Comparison of ENCODE assay signal across 28 cellular contexts in genomic region chr15:70450142-70450443, GRCh38.
"Had no signal": no experiment of that assay in that cellular context is flagged by ENCODE, and none has a peak within 500 bp of the region (broad histone marks: within the 10 kb centered on the region; RNA-seq: fewer than 3 reads in every experiment).

No MANE protein-coding gene starts in this region.

- ATAC-seq: naive thymus-derived CD8-positive, alpha-beta T cell; natural killer cell treated with Interleukin-12 subunit alpha and Interleukin-12 subunit beta and Interleukin-15 and Interleukin-18, amount 100 ng/mL, for 72 hours; pancreas; psoas muscle; right cardiac atrium; sciatic nerve; stimulated activated memory B cell treated with anti-CD40 and anti-IgM and Interleukin-4, amounts not matched to agents 10 μg/mL and 1 μg/mL and 100 μg/mL, for 72 hours; stimulated activated naive CD8-positive, alpha-beta T cell treated with anti-CD3 and anti-CD28 coated beads, Interleukin-15, amount 100 ng/mL, for 72 hours; stimulated activated naive CD8-positive, alpha-beta T cell treated with anti-CD3 and anti-CD28 coated beads, Interleukin-15, Interleukin-2, amounts not matched to agents 100 U/mL and 50 U/mL, for 24 hours; upper lobe of right lung had no signal

- DNase-seq: naive thymus-derived CD8-positive, alpha-beta T cell; nephron progenitor cell; nucleus accumbens; pancreas; psoas muscle; right cardiac atrium; stimulated activated CD4-positive, alpha-beta T cell treated with anti-CD3 and anti-CD28 coated beads, Interleukin-12 subunit alpha, Interleukin-12 subunit beta, amount 100 ng/mL, for 4 hours; stimulated activated CD4-positive, alpha-beta T cell treated with anti-CD3 and anti-CD28 coated beads, Interleukin-1b, Interleukin-23, amount 100 ng/mL, for 48 hours; stimulated activated CD4-positive, alpha-beta T cell treated with anti-CD3 and anti-CD28 coated beads, Interleukin-4, amount 100 ng/mL, for 1 hour; stimulated activated CD4-positive, alpha-beta T cell treated with anti-CD3 and anti-CD28 coated beads, Interleukin-4, amount 100 ng/mL, for 4 hours; stimulated activated CD8-positive, alpha-beta memory T cell treated with anti-CD3 and anti-CD28 coated beads, Interleukin-4, amount 100 ng/mL, for 48 hours; stimulated activated naive CD4-positive, alpha-beta T cell; stimulated activated naive CD8-positive, alpha-beta T cell treated with anti-CD3 and anti-CD28 coated beads, Interleukin-15, amount 100 ng/mL, for 72 hours; stimulated activated naive CD8-positive, alpha-beta T cell treated with anti-CD3 and anti-CD28 coated beads, Interleukin-15, Interleukin-2, amounts not matched to agents 100 U/mL and 50 U/mL, for 24 hours; substantia nigra; testis; transverse colon; upper lobe of right lung; uterus had no signal

- FAIRE-seq: pancreas had no signal

- H3K4me1 ChIP-seq: pancreas, psoas muscle, suprapubic skin, testis, tibial artery, uterus had no signal

- H3K36me3 ChIP-seq: neutrophil, pancreas, spleen, suprapubic skin, tibial artery, transverse colon, upper lobe of right lung, uterus had no signal

- H3K9me3 ChIP-seq: neutrophil, pancreas, psoas muscle, spleen, suprapubic skin, testis, tibial artery, transverse colon, upper lobe of right lung, uterus had no signal

- H3K27ac ChIP-seq: neutrophil, pancreas, psoas muscle, skin epidermis, spleen, suprapubic skin, testis, tibial artery, transverse colon, upper lobe of right lung, uterus had no signal

- H3K27me3 ChIP-seq: pancreas, testis, uterus had no signal

- H3K4me2 ChIP-seq: smooth muscle cell had no signal

- H3K4me3 ChIP-seq: pancreas, psoas muscle, skin epidermis, smooth muscle cell, spleen, suprapubic skin, testis, tibial artery, transverse colon, upper lobe of right lung, uterus had no signal
